ENCODE assay signal across 9 cellular contexts in the genomic region with DNA sequence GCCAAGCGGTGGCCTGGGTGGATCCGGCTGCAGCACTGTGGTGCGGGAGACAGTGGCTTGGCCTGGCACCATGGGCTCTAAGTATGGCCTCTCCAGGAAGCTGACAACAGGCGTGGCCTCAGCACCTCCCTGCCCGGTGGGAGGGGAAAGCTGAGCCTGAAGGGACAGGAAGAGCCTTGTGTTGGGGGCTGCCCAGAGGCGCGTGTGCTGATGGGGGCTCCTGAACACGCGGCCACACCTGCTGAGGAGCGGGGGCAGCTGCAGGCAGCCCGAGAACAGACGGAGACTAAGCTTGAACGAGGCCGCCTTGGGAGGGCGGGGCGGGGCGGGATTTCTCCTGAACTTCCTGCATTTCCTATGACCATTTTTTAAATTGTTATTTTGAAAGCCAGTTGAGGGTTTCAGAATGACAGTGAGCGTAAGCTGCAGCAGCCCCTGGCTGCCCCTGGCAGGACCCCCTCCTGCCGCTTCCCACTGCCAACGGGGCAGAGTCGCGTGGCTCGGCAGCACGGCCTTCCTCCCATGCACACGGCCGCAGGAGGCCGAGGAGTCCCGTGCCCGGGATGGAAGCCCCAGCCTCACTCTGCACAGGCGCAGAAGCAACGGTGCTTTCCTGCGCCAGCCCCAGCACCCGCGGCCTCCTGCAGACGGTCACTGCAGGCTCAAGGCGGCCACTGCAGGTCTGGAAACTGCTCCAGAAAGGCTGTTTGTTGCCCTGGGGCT. TPM values are rescaled to one million over a fixed set of nuclear protein-coding genes. Genes with fewer than 3 reads are reported as not detected.
DNase-seq lines count a peak whose midpoint lies in the region; ATAC-seq and TF ChIP-seq lines count a peak whose summit lies in the region.
"Had no signal": no experiment of that assay in that cellular context is flagged by ENCODE, and none has a peak within 500 bp of the region (broad histone marks: within the 10 kb centered on the region; RNA-seq: fewer than 3 reads in every experiment).

No MANE protein-coding gene starts in this region.

- H3K4me3 Mint-ChIP-seq in T-helper 1 cell treated with Interleukin-12 subunit alpha and Interleukin-12 subunit beta and Interleukin-4 antibody, amounts not matched to agents 30 μg/mL and 1 μg/mL, for 36 hours = peak overlapping the region; percentile 73

- H3K27ac Mint-ChIP-seq in T-helper 1 cell treated with Interleukin-12 subunit alpha and Interleukin-12 subunit beta and Interleukin-4 antibody, amounts not matched to agents 30 μg/mL and 1 μg/mL, for 36 hours = peak overlapping the region; percentile 94

- no peak for TF ChIP-seq CTCF in foreskin keratinocyte (conservative IDR thresholded peaks at IDR 0.05)
- TF ChIP-seq CTCF in WERI-Rb-1 (IDR thresholded peaks at IDR 0.05; ENCODE audit: low read depth, low read length) = no peak

- no peaks in the 10 kb centered on the region for H3K36me3 ChIP-seq in WERI-Rb-1

- ATAC-seq in foreskin keratinocyte = peak; percentile 49

- no peaks in the 10 kb centered on the region for H3K9me3 ChIP-seq in WERI-Rb-1 (ENCODE audit: severe bottlenecking)

- H3K4me3 ChIP-seq in WERI-Rb-1 (ENCODE audit: low read depth, low read length) = no peak overlapping the region
- H3K4me3 ChIP-seq: SK-N-MC had no signal

- H3K4me1 ChIP-seq in foreskin keratinocyte = no peaks in the 10 kb centered on the region

- no peak overlapping the region for H3K27ac ChIP-seq in foreskin keratinocyte
- no peak overlapping the region for H3K27ac ChIP-seq in WERI-Rb-1
- H3K27ac ChIP-seq: SK-N-MC had no signal

- H3K27me3 Mint-ChIP-seq in T-helper 1 cell treated with Interleukin-12 subunit alpha and Interleukin-12 subunit beta and Interleukin-4 antibody, amounts not matched to agents 30 μg/mL and 1 μg/mL, for 36 hours (ENCODE audit: low read depth) = no peaks in the 10 kb centered on the region

- no peaks in the 10 kb centered on the region for H3K9me3 Mint-ChIP-seq in T-helper 1 cell treated with Interleukin-12 subunit alpha and Interleukin-12 subunit beta and Interleukin-4 antibody, amounts not matched to agents 30 μg/mL and 1 μg/mL, for 36 hours

- peaks cover 27% of the 10 kb centered on the region for H3K4me1 Mint-ChIP-seq in T-helper 1 cell treated with Interleukin-12 subunit alpha and Interleukin-12 subunit beta and Interleukin-4 antibody, amounts not matched to agents 30 μg/mL and 1 μg/mL, for 36 hours (ENCODE audit: low read depth)

- H3K27me3 ChIP-seq in foreskin keratinocyte = no peaks in the 10 kb centered on the region
- H3K27me3 ChIP-seq in WERI-Rb-1 (ENCODE audit: insufficient read depth, low read depth, severe bottlenecking) = no peaks in the 10 kb centered on the region

- H3K36me3 Mint-ChIP-seq in T-helper 1 cell treated with Interleukin-12 subunit alpha and Interleukin-12 subunit beta and Interleukin-4 antibody, amounts not matched to agents 30 μg/mL and 1 μg/mL, for 36 hours (ENCODE audit: low read depth) = no peaks in the 10 kb centered on the region

- peak; percentile 35 for DNase-seq in activated T-cell treated with anti-CD3 and anti-CD28 coated beads for 48 hours (ENCODE audit: low read depth)
- no peak for DNase-seq in activated T-cell treated with anti-CD3 and anti-CD28 coated beads, Interleukin-2, amount 50 U/mL, for 1 hour
- peak in 1 of 2 donors; percentile 13 for DNase-seq in foreskin keratinocyte
- DNase-seq in stimulated activated CD8-positive, alpha-beta memory T cell treated with anti-CD3 and anti-CD28 coated beads, Interleukin-4, amount 100 ng/mL, for 24 hours (ENCODE audit: low read depth) = peak; percentile 17
- DNase-seq in WERI-Rb-1 = no peak
- no peak for DNase-seq in dedifferentiated amniotic fluid mesenchymal stem cell (ENCODE audit: extremely low spot score)
- DNase-seq in globus pallidus (ENCODE audit: low spot score) = no peak

RNA-seq across cellular contexts. Expression of gene DPYSL4, which starts 43.2 kb away (rescaled TPM):
- total RNA-seq in foreskin keratinocyte = 0.75 and 0.78 TPM in 2 replicates
- polyA plus RNA-seq in foreskin keratinocyte = 0.62 and 1.0 TPM in 2 replicates

Comparison
In these comparisons a context has a peak if more than half of its experiments do, and no peak if none do; other contexts are left out.
1. DNase-seq: peak in activated T-cell treated with anti-CD3 and anti-CD28 coated beads for 48 hours (single experiment) and stimulated activated CD8-positive, alpha-beta memory T cell treated with anti-CD3 and anti-CD28 coated beads, Interleukin-4, amount 100 ng/mL, for 24 hours (single experiment); none in activated T-cell treated with anti-CD3 and anti-CD28 coated beads, Interleukin-2, amount 50 U/mL, for 1 hour (single experiment), WERI-Rb-1 (single experiment), dedifferentiated amniotic fluid mesenchymal stem cell (single experiment) and globus pallidus (single experiment).